In genomic region chr5:22889714-22890113, GRCh38 we compare ENCODE assay signal across 10 cellular contexts. TPM values are rescaled to one million over a fixed set of nuclear protein-coding genes. Genes with fewer than 3 reads are reported as not detected.
DNase-seq lines count a peak whose midpoint lies in the region; ATAC-seq and TF ChIP-seq lines count a peak whose summit lies in the region.
"Had no signal": no experiment of that assay in that cellular context is flagged by ENCODE, and none has a peak within 500 bp of the region (broad histone marks: within the 10 kb centered on the region; RNA-seq: fewer than 3 reads in every experiment).

No MANE protein-coding gene starts in this region.

- H3K9me2 ChIP-seq in PC-9 (ENCODE audit: insufficient read depth): no peaks in the 10 kb centered on the region
- H3K9me2 ChIP-seq in hepatocyte (replicated peaks; ENCODE audit: insufficient read depth): no peaks in the 10 kb centered on the region

- H3K9me3 ChIP-seq in PC-9 (ENCODE audit: insufficient read depth, low read depth) (no peaks in the 10 kb centered on the region), hepatocyte (ENCODE audit: low read depth) (no peaks in the 10 kb centered on the region)
- H3K9me3 ChIP-seq in naive thymus-derived CD4-positive, alpha-beta T cell (ENCODE audit: control insufficient read depth in 2 of 3, low read length in 3 of 3): no peaks in the 10 kb centered on the region

- H4K20me1 ChIP-seq in PC-9 (ENCODE audit: insufficient read depth) (no peaks in the 10 kb centered on the region), hepatocyte (ENCODE audit: insufficient read depth, poor library complexity, severe bottlenecking) (no peaks in the 10 kb centered on the region)

- in situ Hi-C loops in KBM-7 (cut with MboI; ENCODE audit: low pct_unique_long_range_greater_than_20kb, low sequenced_read_pairs): no loop called here

- H3K4me3 Mint-ChIP-seq in naive thymus-derived CD4-positive, alpha-beta T cell: no peak overlapping the region
- H3K4me3 Mint-ChIP-seq in activated T-helper 1 cell treated with anti-CD3 and anti-CD28 coated beads, Interleukin-12 subunit alpha, Interleukin-12 subunit beta, Interleukin-2, Interleukin-4 antibody, amounts not matched to agents 30 ng/mL and 10 ng/mL and 1 ng/mL, durations not matched to agents 14 hours and 24 hours and 36 hours: no peak overlapping the region

- H3K79me2 ChIP-seq in PC-9 (ENCODE audit: low read depth) (no peaks in the 10 kb centered on the region), hepatocyte (no peaks in the 10 kb centered on the region)

- H3K27ac Mint-ChIP-seq in naive thymus-derived CD4-positive, alpha-beta T cell: no peak overlapping the region
- H3K27ac Mint-ChIP-seq in activated T-helper 1 cell treated with anti-CD3 and anti-CD28 coated beads, Interleukin-12 subunit alpha, Interleukin-12 subunit beta, Interleukin-2, Interleukin-4 antibody, amounts not matched to agents 30 ng/mL and 10 ng/mL and 1 ng/mL, durations not matched to agents 14 hours and 24 hours and 36 hours: no peak overlapping the region

- ATAC-seq in naive thymus-derived CD4-positive, alpha-beta T cell: no peak

- H3K27ac ChIP-seq in PC-9 (no peak overlapping the region), hepatocyte (no peak overlapping the region)
- H3K27ac ChIP-seq in naive thymus-derived CD4-positive, alpha-beta T cell (ENCODE audit: low read depth, low read length): no peak overlapping the region

- no peak overlapping the region for H2AFZ ChIP-seq in PC-9
- no peak overlapping the region for H2AFZ ChIP-seq in hepatocyte

- H3K4me1 ChIP-seq in PC-9 (replicated peaks; ENCODE audit: insufficient read depth) (no peaks in the 10 kb centered on the region), hepatocyte (ENCODE audit: insufficient read depth) (no peaks in the 10 kb centered on the region)
- no peaks in the 10 kb centered on the region for H3K4me1 ChIP-seq in naive thymus-derived CD4-positive, alpha-beta T cell (ENCODE audit: control insufficient read depth in 2 of 2, insufficient read depth in 2 of 2, low read length in 2 of 2)

- no peaks in the 10 kb centered on the region for H3K4me1 Mint-ChIP-seq in naive thymus-derived CD4-positive, alpha-beta T cell
- no peaks in the 10 kb centered on the region for H3K4me1 Mint-ChIP-seq in activated T-helper 1 cell treated with anti-CD3 and anti-CD28 coated beads, Interleukin-12 subunit alpha, Interleukin-12 subunit beta, Interleukin-2, Interleukin-4 antibody, amounts not matched to agents 30 ng/mL and 10 ng/mL and 1 ng/mL, durations not matched to agents 14 hours and 24 hours and 36 hours (ENCODE audit: low read depth)

- H3K36me3 Mint-ChIP-seq in naive thymus-derived CD4-positive, alpha-beta T cell: no peaks in the 10 kb centered on the region
- H3K36me3 Mint-ChIP-seq in activated T-helper 1 cell treated with anti-CD3 and anti-CD28 coated beads, Interleukin-12 subunit alpha, Interleukin-12 subunit beta, Interleukin-2, Interleukin-4 antibody, amounts not matched to agents 30 ng/mL and 10 ng/mL and 1 ng/mL, durations not matched to agents 14 hours and 24 hours and 36 hours (ENCODE audit: low read depth): no peaks in the 10 kb centered on the region

- CTCF ChIA-PET in PC-9 (lab: Charles Lee): no interaction called here
- CTCF ChIA-PET in naive thymus-derived CD4-positive, alpha-beta T cell (lab: Charles Lee): no interaction called here

- intact Hi-C loops in PC-9 (cut with micrococcal nuclease; ENCODE audit: unreplicated experiment): no loop called here
- intact Hi-C loops in naive thymus-derived CD4-positive, alpha-beta T cell (cut with micrococcal nuclease): no loop called here
- intact Hi-C loops in activated T-helper 1 cell treated with anti-CD3 and anti-CD28 coated beads, Interleukin-12 subunit alpha, Interleukin-12 subunit beta, Interleukin-2, Interleukin-4 antibody, amounts not matched to agents 30 ng/mL and 10 ng/mL and 1 ng/mL, durations not matched to agents 14 hours and 24 hours and 36 hours (cut with micrococcal nuclease): no loop called here

- 64% methylated on average over 2 of the region's 2 CpGs for WGBS in hepatocyte (ENCODE audit: low lambda C conversion rate, missing lambda C conversion rate)

- H3F3A ChIP-seq in PC-9 (ENCODE audit: insufficient read depth, low read depth): no peaks in the 10 kb centered on the region

- peaks cover 2 to 20% (median 5%) of the 10 kb centered on the region in 11 donors for H3K9me3 Mint-ChIP-seq in naive thymus-derived CD4-positive, alpha-beta T cell
- no peaks in the 10 kb centered on the region for H3K9me3 Mint-ChIP-seq in activated T-helper 1 cell treated with anti-CD3 and anti-CD28 coated beads, Interleukin-12 subunit alpha, Interleukin-12 subunit beta, Interleukin-2, Interleukin-4 antibody, amounts not matched to agents 30 ng/mL and 10 ng/mL and 1 ng/mL, durations not matched to agents 14 hours and 24 hours and 36 hours

- no peaks in the 10 kb centered on the region for H3K36me3 ChIP-seq in PC-9 (ENCODE audit: low read depth)
- no peaks in the 10 kb centered on the region for H3K36me3 ChIP-seq in hepatocyte (replicated peaks; ENCODE audit: insufficient read depth, low read depth)
- H3K36me3 ChIP-seq in naive thymus-derived CD4-positive, alpha-beta T cell (ENCODE audit: control insufficient read depth in 2 of 3, insufficient read depth in 3 of 3, low read length in 3 of 3): no peaks in the 10 kb centered on the region

- H3K4me3 ChIP-seq in PC-9 (no peak overlapping the region), hepatocyte (no peak overlapping the region)
- no peak overlapping the region for H3K4me3 ChIP-seq in naive thymus-derived CD4-positive, alpha-beta T cell (ENCODE audit: low read length)

- H3K27me3 Mint-ChIP-seq in naive thymus-derived CD4-positive, alpha-beta T cell: no peaks in the 10 kb centered on the region
- no peaks in the 10 kb centered on the region for H3K27me3 Mint-ChIP-seq in activated T-helper 1 cell treated with anti-CD3 and anti-CD28 coated beads, Interleukin-12 subunit alpha, Interleukin-12 subunit beta, Interleukin-2, Interleukin-4 antibody, amounts not matched to agents 30 ng/mL and 10 ng/mL and 1 ng/mL, durations not matched to agents 14 hours and 24 hours and 36 hours (ENCODE audit: insufficient read depth)

- DNase-seq in DMS153 treated with DMSO at 0.1 percent for 48 hours (lab: John Stamatoyannopoulos, UW; ENCODE audit: unreplicated experiment) (peak; percentile 51), KBM-7 (peak; percentile 2), PC-9 (no peak), hepatocyte (ENCODE audit: low spot score) (no peak), ecto neural progenitor cell (ENCODE audit: low spot score) (no peak), COLO829 (ENCODE audit: low spot score) (no peak)
- DNase-seq in naive thymus-derived CD4-positive, alpha-beta T cell: no peak
- no peak for DNase-seq in activated T-helper 1 cell treated with anti-CD3 and anti-CD28 coated beads, Interleukin-12 subunit alpha, Interleukin-12 subunit beta, Interleukin-2, Interleukin-4 antibody, amounts not matched to agents 30 ng/mL and 10 ng/mL and 1 ng/mL, durations not matched to agents 14 hours and 24 hours and 36 hours (ENCODE audit: low spot score)
- DNase-seq: hippocampal formation had no signal

- H3K4me2 ChIP-seq in PC-9: no peak overlapping the region
- H3K4me2 ChIP-seq in hepatocyte: no peak overlapping the region

- no TSS peak for BruUV-seq in PC-9 (replicated peaks; lab: Mats Ljungman, UMichigan)

- TF ChIP-seq CTCF in PC-9 (conservative IDR thresholded peaks at IDR 0.05) (peak; percentile 48; the same call in 1 of the 2 replicates), hepatocyte (IDR thresholded peaks at IDR 0.05; ENCODE audit: poor library complexity) (peak; percentile 47)

- POLR2A ChIA-PET in PC-9 (lab: Charles Lee; ENCODE audit: unreplicated experiment): no interaction called here
- POLR2A ChIA-PET in naive thymus-derived CD4-positive, alpha-beta T cell (lab: Charles Lee): no interaction called here

- H3K27me3 ChIP-seq in PC-9 (ENCODE audit: insufficient read depth, low read depth) (no peaks in the 10 kb centered on the region), hepatocyte (no peaks in the 10 kb centered on the region)
- H3K27me3 ChIP-seq in naive thymus-derived CD4-positive, alpha-beta T cell (ENCODE audit: control insufficient read depth in 2 of 2, insufficient read depth in 2 of 2, low read length in 2 of 2): no peaks in the 10 kb centered on the region

RNA-seq across cellular contexts. Expression of gene CDH12, which starts 36.6 kb away (rescaled TPM):
- total RNA-seq in PC-9 (2021) (not detected in 2 replicates), hepatocyte (44.5 and 45.5 TPM in 2 replicates)
- polyA plus RNA-seq in hepatocyte: 14.0 and 15.4 TPM in 2 replicates
- total RNA-seq in naive thymus-derived CD4-positive, alpha-beta T cell: not detected
- not detected for polyA plus RNA-seq in naive thymus-derived CD4-positive, alpha-beta T cell
- total RNA-seq in activated T-helper 1 cell treated with anti-CD3 and anti-CD28 coated beads, Interleukin-12 subunit alpha, Interleukin-12 subunit beta, Interleukin-2, Interleukin-4 antibody, amounts not matched to agents 30 ng/mL and 10 ng/mL and 1 ng/mL, durations not matched to agents 14 hours and 24 hours and 36 hours: not detected in 2 replicates
- total RNA-seq: renal cortical epithelial cell had no signal

Comparison
In these comparisons a context has a peak if more than half of its experiments do, and no peak if none do; other contexts are left out.
1. DNase-seq: peak in DMS153 treated with DMSO at 0.1 percent for 48 hours (single experiment) and KBM-7 (single experiment); none in PC-9 (0 of 2), hepatocyte (single experiment), naive thymus-derived CD4-positive, alpha-beta T cell (0 of 9), ecto neural progenitor cell (single experiment), COLO829 (single experiment) and activated T-helper 1 cell treated with anti-CD3 and anti-CD28 coated beads, Interleukin-12 subunit alpha, Interleukin-12 subunit beta, Interleukin-2, Interleukin-4 antibody, amounts not matched to agents 30 ng/mL and 10 ng/mL and 1 ng/mL, durations not matched to agents 14 hours and 24 hours and 36 hours (single experiment).
2. RNA of gene CDH12, which starts 36.6 kb away (total RNA-seq): 44.5 to 45.5 TPM in hepatocyte; not detected in PC-9, not detected in naive thymus-derived CD4-positive, alpha-beta T cell and not detected in activated T-helper 1 cell treated with anti-CD3 and anti-CD28 coated beads, Interleukin-12 subunit alpha, Interleukin-12 subunit beta, Interleukin-2, Interleukin-4 antibody, amounts not matched to agents 30 ng/mL and 10 ng/mL and 1 ng/mL, durations not matched to agents 14 hours and 24 hours and 36 hours; every median in the first group is over 10 times any median in the second.